In genomic region chr6:4768815-4769214, GRCh38 we compare ENCODE assay signal across 22 cellular contexts.
"Had no signal": no experiment of that assay in that cellular context is flagged by ENCODE, and none has a peak within 500 bp of the region (broad histone marks: within the 10 kb centered on the region; RNA-seq: fewer than 3 reads in every experiment).

No MANE protein-coding gene starts in this region.

- H2AFZ ChIP-seq: hepatocyte had no signal

- H3K4me2 ChIP-seq: hepatocyte had no signal

- ATAC-seq: foreskin keratinocyte, gastroesophageal sphincter, heart left ventricle, left cardiac atrium, left lung, left ventricle myocardium superior, lower lobe of right lung, mucosa of descending colon had no signal

- H3K79me2 ChIP-seq: hepatocyte had no signal

- H3K36me3 ChIP-seq: esophagus muscularis mucosa, gastroesophageal sphincter, heart left ventricle, left lung, lower lobe of right lung had no signal

- DNase-seq: dermis blood vessel endothelial cell; dorsolateral prefrontal cortex; effector CD4-positive, alpha-beta T cell; effector memory CD4-positive, alpha-beta T cell; foreskin keratinocyte; heart left ventricle; hypothalamus; left cardiac atrium; left lung; left ventricle myocardium superior; lower lobe of right lung; mesenchymal stem cell; mucosa of descending colon had no signal

- H3K27ac ChIP-seq: coronary artery, dorsolateral prefrontal cortex, esophagus muscularis mucosa, foreskin keratinocyte, gastroesophageal sphincter, heart left ventricle, hepatocyte, left lung, lower lobe of right lung had no signal

- H3K4me3 ChIP-seq: coronary artery, dorsolateral prefrontal cortex, esophagus muscularis mucosa, gastroesophageal sphincter, heart left ventricle, hepatocyte, left lung, lower lobe of right lung, mucosa of descending colon had no signal

- FAIRE-seq: colon, endothelial cell of umbilical vein, frontal cortex, islet of Langerhans, keratinocyte had no signal

- H3K4me1 ChIP-seq: esophagus muscularis mucosa, foreskin keratinocyte, gastroesophageal sphincter, heart left ventricle, left lung, lower lobe of right lung had no signal

- H3K27me3 ChIP-seq: dorsolateral prefrontal cortex, esophagus muscularis mucosa, foreskin keratinocyte, gastroesophageal sphincter, heart left ventricle, left lung had no signal
